8 cellular contexts compared by ENCODE assay signal in the genomic region with DNA sequence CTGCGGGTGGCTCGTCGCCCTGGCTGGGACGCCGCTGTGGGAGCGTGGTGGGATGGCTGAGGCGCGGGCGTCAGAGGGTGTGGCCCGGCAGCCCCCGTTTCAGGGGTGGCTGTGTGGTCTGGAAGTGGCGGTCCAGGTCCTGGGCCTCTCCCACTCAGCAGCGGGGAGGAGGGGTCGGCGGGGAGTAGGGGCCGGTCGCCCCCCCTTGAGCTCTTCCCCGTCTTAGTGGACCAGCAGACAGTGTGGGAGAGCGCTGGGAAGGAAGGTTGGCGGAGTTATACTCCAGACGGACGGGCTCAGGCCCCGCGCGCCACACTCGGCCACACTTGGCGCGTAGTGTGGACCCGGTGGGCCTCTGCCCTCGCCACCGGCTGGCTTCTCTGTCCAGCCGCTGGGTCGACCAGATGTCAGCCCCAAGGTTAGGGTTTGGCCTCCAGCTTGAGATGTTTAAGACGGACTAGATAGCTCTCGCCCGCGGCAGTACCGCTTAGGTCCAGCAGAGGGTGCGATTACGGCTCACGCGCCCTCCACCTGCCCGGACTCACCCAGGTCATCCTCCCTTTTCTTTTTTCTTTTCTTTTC. TPM values are rescaled to one million over a fixed set of nuclear protein-coding genes. Genes with fewer than 3 reads are reported as not detected.
A peak's percentile ranks its signal among the peaks of the same experiment; 100 is the strongest.
DNase-seq lines count a peak whose midpoint lies in the region; ATAC-seq and TF ChIP-seq lines count a peak whose summit lies in the region.

No MANE protein-coding gene starts in this region.

- peaks cover 0 to 5% (median 2%) of the 10 kb centered on the region in 4 donors for H3K4me1 Mint-ChIP-seq in CD4-positive, CD25-positive, alpha-beta regulatory T cell

- H3K27ac Mint-ChIP-seq in CD4-positive, CD25-positive, alpha-beta regulatory T cell: no peak overlapping the region

- H3K4me3 ChIP-seq in CD4-positive, CD25-positive, alpha-beta regulatory T cell (ENCODE audit: low read depth, low read length): no peak overlapping the region
- H3K4me3 ChIP-seq in NB4 (ENCODE audit: low read depth, low read length): no peak overlapping the region

- no peak overlapping the region for H3K27ac ChIP-seq in CD4-positive, CD25-positive, alpha-beta regulatory T cell (ENCODE audit: insufficient read depth, low read length, poor library complexity, severe bottlenecking)

- TF ChIP-seq POLR2A in NB4 (IDR thresholded peaks at IDR 0.05; ENCODE audit: extremely low read depth, insufficient read length): no peak

- intact Hi-C loops in left ventricle myocardium superior (cut with micrococcal nuclease): loop anchor here (10.0 kb wide), 1 partner anchor 211 kb away; no protein-coding TSS in a partner anchor

- peak; percentile 56 for TF ChIP-seq CTCF in NB4 (IDR thresholded peaks at IDR 0.05; ENCODE audit: low read depth, low read length)

- DNase-seq in CD4-positive, CD25-positive, alpha-beta regulatory T cell: peak; percentile 31 to 59 (median 44)
- DNase-seq in NB4 (ENCODE audit: low read depth) (peak; percentile 53), left ventricle myocardium superior (peak; percentile 82)
- DNase-seq in activated T-helper 9 cell treated with anti-CD3 and anti-CD28 coated beads, Interleukin-2, amount 50 U/mL, for 16 hours (ENCODE audit: low read depth): peak; percentile 34
- DNase-seq in stimulated activated CD4-positive, alpha-beta T cell treated with anti-CD3 and anti-CD28 coated beads, Interleukin-2, amount 100 ng/mL, for 48 hours: peak; percentile 52 to 62

- no peak overlapping the region for H3K4me3 Mint-ChIP-seq in CD4-positive, CD25-positive, alpha-beta regulatory T cell

- no peaks in the 10 kb centered on the region for H3K27me3 Mint-ChIP-seq in CD4-positive, CD25-positive, alpha-beta regulatory T cell

- H3K9me3 ChIP-seq in CD4-positive, CD25-positive, alpha-beta regulatory T cell (ENCODE audit: control insufficient read depth in 2 of 2, low read length in 2 of 2): no peaks in the 10 kb centered on the region

- H3K27me3 ChIP-seq in CD4-positive, CD25-positive, alpha-beta regulatory T cell (ENCODE audit: control insufficient read depth, insufficient read depth, low read length): no peaks in the 10 kb centered on the region

- H3K9me3 Mint-ChIP-seq in CD4-positive, CD25-positive, alpha-beta regulatory T cell: peaks cover 0 to 6% (median 0%) of the 10 kb centered on the region in 7 donors

- H3K4me1 ChIP-seq in CD4-positive, CD25-positive, alpha-beta regulatory T cell (ENCODE audit: control insufficient read depth, insufficient read depth, low read length, poor library complexity, severe bottlenecking): no peaks in the 10 kb centered on the region

- no peaks in the 10 kb centered on the region for H3K36me3 ChIP-seq in CD4-positive, CD25-positive, alpha-beta regulatory T cell (ENCODE audit: control insufficient read depth, insufficient read depth, low read length)

- peak; percentile 34 to 44 for ATAC-seq in CD4-positive, CD25-positive, alpha-beta regulatory T cell (ENCODE audit: low read depth in 2 of 2)
- ATAC-seq in left ventricle myocardium superior (peak; percentile 88), HG03460 (IDR thresholded peaks at IDR 0.05; ENCODE audit: unreplicated experiment) (no peak), GM21515 (IDR thresholded peaks at IDR 0.05; ENCODE audit: unreplicated experiment) (no peak), HG02610 (IDR thresholded peaks at IDR 0.05; ENCODE audit: unreplicated experiment) (no peak)

- H3K36me3 Mint-ChIP-seq in CD4-positive, CD25-positive, alpha-beta regulatory T cell: no peaks in the 10 kb centered on the region

RNA-seq across cellular contexts. Expression of a gene that starts 21.7 kb away (rescaled TPM):
- 14.7 TPM for total RNA-seq in CD4-positive, CD25-positive, alpha-beta regulatory T cell
- 10 to 100 TPM; 14.4 to 29.6 (median 22.3) TPM for polyA plus RNA-seq in CD4-positive, CD25-positive, alpha-beta regulatory T cell
- 6.5 TPM for total RNA-seq in left ventricle myocardium superior

Comparison
In these comparisons a context has a peak if more than half of its experiments do, and no peak if none do; other contexts are left out.
1. ATAC-seq: peak in CD4-positive, CD25-positive, alpha-beta regulatory T cell (2 of 2) and left ventricle myocardium superior (single experiment); none in HG03460 (single experiment), GM21515 (single experiment) and HG02610 (single experiment).
2. Peak in every context shown above with its lines, with median percentiles within 50 percentile points of each other: DNase-seq.